Comparison of ENCODE assay signal across 1 cellular context in genomic region chr12:89870413-89871184, GRCh38.
TF ChIP-seq lines count a peak whose summit lies in the region.

No MANE protein-coding gene starts in this region.

TF ChIP-seq in HEK293, 187 proteins besides CTCF, POLR2A, EP300 and RAD21 (continued from another document):
- TF ChIP-seq ZNF280C (tag by site-specific recombination; IDR thresholded peaks at IDR 0.05) (no peak), MEIS1 (CRISPR knock-in tag; IDR thresholded peaks at IDR 0.05; ENCODE audit: borderline replicate concordance) (no peak), SETDB1 (IDR thresholded peaks at IDR 0.05; ENCODE audit: insufficient read length, low read length) (peak; percentile 39), ZNF133 (tag by site-specific recombination; IDR thresholded peaks at IDR 0.05) (peak; percentile 88), IKZF3 (tag by site-specific recombination; IDR thresholded peaks at IDR 0.05) (no peak)
